ENCODE assay signal across 24 cellular contexts in genomic region chr3:9271903-9272302, GRCh38.
"Had no signal": no experiment of that assay in that cellular context is flagged by ENCODE, and none has a peak within 500 bp of the region (broad histone marks: within the 10 kb centered on the region; RNA-seq: fewer than 3 reads in every experiment).

No MANE protein-coding gene starts in this region.

- FAIRE-seq: endometrium, islet of Langerhans, keratinocyte had no signal

- ATAC-seq: effector memory CD8-positive, alpha-beta T cell; esophagus mucosa; gastrocnemius medialis; heart right ventricle; left cardiac atrium; lower lobe of right lung; mucosa of descending colon had no signal

- H3K4me3 ChIP-seq: colonic mucosa, esophagus squamous epithelium, gastrocnemius medialis, heart right ventricle, left ventricle myocardium inferior, lower lobe of right lung, mucosa of descending colon had no signal

- H3K27me3 ChIP-seq: colonic mucosa, gastrocnemius medialis, heart right ventricle had no signal

- H3K36me3 ChIP-seq: colonic mucosa, esophagus squamous epithelium, gastrocnemius medialis, heart right ventricle, left ventricle myocardium inferior, lower lobe of right lung had no signal

- H3K9me3 ChIP-seq: colonic mucosa, esophagus squamous epithelium, gastrocnemius medialis, heart right ventricle, left ventricle myocardium inferior, lower lobe of right lung, mucosa of descending colon had no signal

- H3K4me1 ChIP-seq: colonic mucosa, esophagus squamous epithelium, gastrocnemius medialis, heart right ventricle, left ventricle myocardium inferior, lower lobe of right lung had no signal

- DNase-seq: colonic mucosa; cortex of kidney; effector CD8-positive, alpha-beta T cell; effector memory CD8-positive, alpha-beta T cell; endodermal cell; erythroblast; esophagus squamous epithelium; foreskin fibroblast; foreskin melanocyte; gastrocnemius medialis; glutamatergic neuron; heart right ventricle; hippocampal formation; left cardiac atrium; left ventricle myocardium inferior; lower lobe of right lung; mesenchymal stem cell; mucosa of descending colon; naive B cell had no signal

- H3K27ac ChIP-seq: colonic mucosa, epithelial cell of prostate, esophagus squamous epithelium, gastrocnemius medialis, heart right ventricle, left ventricle myocardium inferior, lower lobe of right lung had no signal
